ENCODE assay signal across 2 cellular contexts in the genomic region with DNA sequence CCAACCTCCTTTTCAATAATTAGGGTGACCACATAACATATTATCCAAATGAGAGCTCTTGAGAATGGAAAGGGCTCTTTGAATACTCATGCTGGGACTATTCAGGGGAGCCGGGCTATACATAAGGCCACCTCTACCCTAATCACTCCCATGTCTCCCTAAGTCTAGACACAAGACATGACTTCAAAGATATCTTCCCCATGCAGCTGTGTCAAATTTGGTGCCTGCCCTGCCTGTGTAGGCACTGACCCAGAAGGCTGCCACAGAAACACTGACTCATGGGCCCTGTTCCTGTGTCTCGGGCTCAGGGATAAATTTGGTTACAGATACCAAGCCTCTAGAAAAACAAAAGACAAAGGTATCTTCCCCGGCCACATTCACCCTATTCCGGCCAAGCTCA.
A peak's percentile ranks its signal among the peaks of the same experiment; 100 is the strongest.
TF ChIP-seq lines count a peak whose summit lies in the region.

No MANE protein-coding gene starts in this region.

TF ChIP-seq in IMR-90, 13 proteins besides CTCF, POLR2A, EP300 and RAD21 (continued from another document):
- TF ChIP-seq, protein P1, sequence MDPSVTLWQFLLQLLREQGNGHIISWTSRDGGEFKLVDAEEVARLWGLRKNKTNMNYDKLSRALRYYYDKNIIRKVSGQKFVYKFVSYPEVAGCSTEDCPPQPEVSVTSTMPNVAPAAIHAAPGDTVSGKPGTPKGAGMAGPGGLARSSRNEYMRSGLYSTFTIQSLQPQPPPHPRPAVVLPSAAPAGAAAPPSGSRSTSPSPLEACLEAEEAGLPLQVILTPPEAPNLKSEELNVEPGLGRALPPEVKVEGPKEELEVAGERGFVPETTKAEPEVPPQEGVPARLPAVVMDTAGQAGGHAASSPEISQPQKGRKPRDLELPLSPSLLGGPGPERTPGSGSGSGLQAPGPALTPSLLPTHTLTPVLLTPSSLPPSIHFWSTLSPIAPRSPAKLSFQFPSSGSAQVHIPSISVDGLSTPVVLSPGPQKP (IDR thresholded peaks at IDR 0.05; ENCODE audit: borderline replicate concordance, low read depth, low read length), result no peak
- no peak for TF ChIP-seq NFE2L2 (IDR thresholded peaks at IDR 0.05; ENCODE audit: low read depth, low read length)

TF ChIP-seq in K562, 482 proteins besides CTCF, POLR2A, EP300 and RAD21 (continued from another document):
- TF ChIP-seq, protein P2, sequence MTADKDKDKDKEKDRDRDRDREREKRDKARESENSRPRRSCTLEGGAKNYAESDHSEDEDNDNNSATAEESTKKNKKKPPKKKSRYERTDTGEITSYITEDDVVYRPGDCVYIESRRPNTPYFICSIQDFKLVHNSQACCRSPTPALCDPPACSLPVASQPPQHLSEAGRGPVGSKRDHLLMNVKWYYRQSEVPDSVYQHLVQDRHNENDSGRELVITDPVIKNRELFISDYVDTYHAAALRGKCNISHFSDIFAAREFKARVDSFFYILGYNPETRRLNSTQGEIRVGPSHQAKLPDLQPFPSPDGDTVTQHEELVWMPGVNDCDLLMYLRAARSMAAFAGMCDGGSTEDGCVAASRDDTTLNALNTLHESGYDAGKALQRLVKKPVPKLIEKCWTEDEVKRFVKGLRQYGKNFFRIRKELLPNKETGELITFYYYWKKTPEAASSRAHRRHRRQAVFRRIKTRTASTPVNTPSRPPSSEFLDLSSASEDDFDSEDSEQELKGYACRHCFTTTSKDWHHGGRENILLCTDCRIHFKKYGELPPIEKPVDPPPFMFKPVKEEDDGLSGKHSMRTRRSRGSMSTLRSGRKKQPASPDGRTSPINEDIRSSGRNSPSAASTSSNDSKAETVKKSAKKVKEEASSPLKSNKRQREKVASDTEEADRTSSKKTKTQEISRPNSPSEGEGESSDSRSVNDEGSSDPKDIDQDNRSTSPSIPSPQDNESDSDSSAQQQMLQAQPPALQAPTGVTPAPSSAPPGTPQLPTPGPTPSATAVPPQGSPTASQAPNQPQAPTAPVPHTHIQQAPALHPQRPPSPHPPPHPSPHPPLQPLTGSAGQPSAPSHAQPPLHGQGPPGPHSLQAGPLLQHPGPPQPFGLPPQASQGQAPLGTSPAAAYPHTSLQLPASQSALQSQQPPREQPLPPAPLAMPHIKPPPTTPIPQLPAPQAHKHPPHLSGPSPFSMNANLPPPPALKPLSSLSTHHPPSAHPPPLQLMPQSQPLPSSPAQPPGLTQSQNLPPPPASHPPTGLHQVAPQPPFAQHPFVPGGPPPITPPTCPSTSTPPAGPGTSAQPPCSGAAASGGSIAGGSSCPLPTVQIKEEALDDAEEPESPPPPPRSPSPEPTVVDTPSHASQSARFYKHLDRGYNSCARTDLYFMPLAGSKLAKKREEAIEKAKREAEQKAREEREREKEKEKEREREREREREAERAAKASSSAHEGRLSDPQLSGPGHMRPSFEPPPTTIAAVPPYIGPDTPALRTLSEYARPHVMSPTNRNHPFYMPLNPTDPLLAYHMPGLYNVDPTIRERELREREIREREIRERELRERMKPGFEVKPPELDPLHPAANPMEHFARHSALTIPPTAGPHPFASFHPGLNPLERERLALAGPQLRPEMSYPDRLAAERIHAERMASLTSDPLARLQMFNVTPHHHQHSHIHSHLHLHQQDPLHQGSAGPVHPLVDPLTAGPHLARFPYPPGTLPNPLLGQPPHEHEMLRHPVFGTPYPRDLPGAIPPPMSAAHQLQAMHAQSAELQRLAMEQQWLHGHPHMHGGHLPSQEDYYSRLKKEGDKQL (CRISPR knock-in tag; IDR thresholded peaks at IDR 0.05; ENCODE audit: borderline replicate concordance), result no peak
- TF ChIP-seq LCOR (CRISPR knock-in tag; IDR thresholded peaks at IDR 0.05) (peak; percentile 38; the same call in 1 of the 2 replicates), RFX1 (IDR thresholded peaks at IDR 0.05) (no peak), JUND (IDR thresholded peaks at IDR 0.05; ENCODE audit: borderline replicate concordance, low read depth, low read length) (no peak), JUND (tag; IDR thresholded peaks at IDR 0.05; ENCODE audit: borderline replicate concordance, low read depth, low read length) (no peak), CBX5 (IDR thresholded peaks at IDR 0.05; ENCODE audit: borderline replicate concordance, low read depth) (no peak), HDAC2 (IDR thresholded peaks at IDR 0.05) (no peak), NCOR1 (IDR thresholded peaks at IDR 0.05) (peak; percentile 71), SMAD4 (CRISPR knock-in tag; conservative IDR thresholded peaks at IDR 0.05) (peak; percentile 97), ELF1 (tag; IDR thresholded peaks at IDR 0.05) (no peak), JUN (IDR thresholded peaks at IDR 0.05; ENCODE audit: borderline replicate concordance, low read depth, low read length) (no peak), JUN (CRISPR knock-in tag; IDR thresholded peaks at IDR 0.05; ENCODE audit: borderline replicate concordance) (no peak), NCOA4 (IDR thresholded peaks at IDR 0.05; ENCODE audit: partially characterized antibody) (no peak), ZNF232 (CRISPR knock-in tag; IDR thresholded peaks at IDR 0.05) (no peak), MAFK (IDR thresholded peaks at IDR 0.05; ENCODE audit: low read length) (no peak), CBFA2T2 (conservative IDR thresholded peaks at IDR 0.05) (peak; percentile 66), CBFA2T3 (IDR thresholded peaks at IDR 0.05) (peak; percentile 76), TAL1 (IDR thresholded peaks at IDR 0.05) (peak; percentile 57), ZNF217 (CRISPR knock-in tag; IDR thresholded peaks at IDR 0.05) (no peak), ZKSCAN8 (CRISPR knock-in tag; IDR thresholded peaks at IDR 0.05) (no peak; the same call in 1 of the 2 replicates), FOSL1 (tag; conservative IDR thresholded peaks at IDR 0.05) (peak; percentile 40; the same call in 1 of the 2 replicates), TEAD4 (IDR thresholded peaks at IDR 0.05; ENCODE audit: low read length) (peak; percentile 52; the same call in 1 of the 2 replicates), TEAD4 (CRISPR knock-in tag; IDR thresholded peaks at IDR 0.05; ENCODE audit: borderline replicate concordance) (no peak), NFIC (IDR thresholded peaks at IDR 0.05) (peak; percentile 26; the same call in 1 of the 2 replicates), MAZ (CRISPR knock-in tag; conservative IDR thresholded peaks at IDR 0.05 in 1 of 2, IDR thresholded peaks at IDR 0.05 in 1 of 2) (no peak), PRMT5 (CRISPR knock-in tag; IDR thresholded peaks at IDR 0.05) (no peak), ZNF584 (CRISPR knock-in tag; IDR thresholded peaks at IDR 0.05; ENCODE audit: low read depth) (no peak), PRPF4 (IDR thresholded peaks at IDR 0.05; ENCODE audit: insufficient read depth, low read depth, low read length, poor library complexity, severe bottlenecking) (no peak), ARID1B (IDR thresholded peaks at IDR 0.05) (peak; percentile 62)
- TF ChIP-seq, protein P3, sequence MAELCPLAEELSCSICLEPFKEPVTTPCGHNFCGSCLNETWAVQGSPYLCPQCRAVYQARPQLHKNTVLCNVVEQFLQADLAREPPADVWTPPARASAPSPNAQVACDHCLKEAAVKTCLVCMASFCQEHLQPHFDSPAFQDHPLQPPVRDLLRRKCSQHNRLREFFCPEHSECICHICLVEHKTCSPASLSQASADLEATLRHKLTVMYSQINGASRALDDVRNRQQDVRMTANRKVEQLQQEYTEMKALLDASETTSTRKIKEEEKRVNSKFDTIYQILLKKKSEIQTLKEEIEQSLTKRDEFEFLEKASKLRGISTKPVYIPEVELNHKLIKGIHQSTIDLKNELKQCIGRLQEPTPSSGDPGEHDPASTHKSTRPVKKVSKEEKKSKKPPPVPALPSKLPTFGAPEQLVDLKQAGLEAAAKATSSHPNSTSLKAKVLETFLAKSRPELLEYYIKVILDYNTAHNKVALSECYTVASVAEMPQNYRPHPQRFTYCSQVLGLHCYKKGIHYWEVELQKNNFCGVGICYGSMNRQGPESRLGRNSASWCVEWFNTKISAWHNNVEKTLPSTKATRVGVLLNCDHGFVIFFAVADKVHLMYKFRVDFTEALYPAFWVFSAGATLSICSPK (IDR thresholded peaks at IDR 0.05; ENCODE audit: borderline replicate concordance), result no peak
- TF ChIP-seq, protein P4, sequence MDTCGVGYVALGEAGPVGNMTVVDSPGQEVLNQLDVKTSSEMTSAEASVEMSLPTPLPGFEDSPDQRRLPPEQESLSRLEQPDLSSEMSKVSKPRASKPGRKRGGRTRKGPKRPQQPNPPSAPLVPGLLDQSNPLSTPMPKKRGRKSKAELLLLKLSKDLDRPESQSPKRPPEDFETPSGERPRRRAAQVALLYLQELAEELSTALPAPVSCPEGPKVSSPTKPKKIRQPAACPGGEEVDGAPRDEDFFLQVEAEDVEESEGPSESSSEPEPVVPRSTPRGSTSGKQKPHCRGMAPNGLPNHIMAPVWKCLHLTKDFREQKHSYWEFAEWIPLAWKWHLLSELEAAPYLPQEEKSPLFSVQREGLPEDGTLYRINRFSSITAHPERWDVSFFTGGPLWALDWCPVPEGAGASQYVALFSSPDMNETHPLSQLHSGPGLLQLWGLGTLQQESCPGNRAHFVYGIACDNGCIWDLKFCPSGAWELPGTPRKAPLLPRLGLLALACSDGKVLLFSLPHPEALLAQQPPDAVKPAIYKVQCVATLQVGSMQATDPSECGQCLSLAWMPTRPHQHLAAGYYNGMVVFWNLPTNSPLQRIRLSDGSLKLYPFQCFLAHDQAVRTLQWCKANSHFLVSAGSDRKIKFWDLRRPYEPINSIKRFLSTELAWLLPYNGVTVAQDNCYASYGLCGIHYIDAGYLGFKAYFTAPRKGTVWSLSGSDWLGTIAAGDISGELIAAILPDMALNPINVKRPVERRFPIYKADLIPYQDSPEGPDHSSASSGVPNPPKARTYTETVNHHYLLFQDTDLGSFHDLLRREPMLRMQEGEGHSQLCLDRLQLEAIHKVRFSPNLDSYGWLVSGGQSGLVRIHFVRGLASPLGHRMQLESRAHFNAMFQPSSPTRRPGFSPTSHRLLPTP (IDR thresholded peaks at IDR 0.05; ENCODE audit: borderline replicate concordance, extremely low read depth, insufficient read length), result no peak
- TF ChIP-seq, protein P5, sequence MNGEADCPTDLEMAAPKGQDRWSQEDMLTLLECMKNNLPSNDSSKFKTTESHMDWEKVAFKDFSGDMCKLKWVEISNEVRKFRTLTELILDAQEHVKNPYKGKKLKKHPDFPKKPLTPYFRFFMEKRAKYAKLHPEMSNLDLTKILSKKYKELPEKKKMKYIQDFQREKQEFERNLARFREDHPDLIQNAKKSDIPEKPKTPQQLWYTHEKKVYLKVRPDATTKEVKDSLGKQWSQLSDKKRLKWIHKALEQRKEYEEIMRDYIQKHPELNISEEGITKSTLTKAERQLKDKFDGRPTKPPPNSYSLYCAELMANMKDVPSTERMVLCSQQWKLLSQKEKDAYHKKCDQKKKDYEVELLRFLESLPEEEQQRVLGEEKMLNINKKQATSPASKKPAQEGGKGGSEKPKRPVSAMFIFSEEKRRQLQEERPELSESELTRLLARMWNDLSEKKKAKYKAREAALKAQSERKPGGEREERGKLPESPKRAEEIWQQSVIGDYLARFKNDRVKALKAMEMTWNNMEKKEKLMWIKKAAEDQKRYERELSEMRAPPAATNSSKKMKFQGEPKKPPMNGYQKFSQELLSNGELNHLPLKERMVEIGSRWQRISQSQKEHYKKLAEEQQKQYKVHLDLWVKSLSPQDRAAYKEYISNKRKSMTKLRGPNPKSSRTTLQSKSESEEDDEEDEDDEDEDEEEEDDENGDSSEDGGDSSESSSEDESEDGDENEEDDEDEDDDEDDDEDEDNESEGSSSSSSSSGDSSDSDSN (IDR thresholded peaks at IDR 0.05; ENCODE audit: borderline replicate concordance in 1 of 2, low read depth in 2 of 2, low read length in 2 of 2), result no peak
- TF ChIP-seq, protein P6, sequence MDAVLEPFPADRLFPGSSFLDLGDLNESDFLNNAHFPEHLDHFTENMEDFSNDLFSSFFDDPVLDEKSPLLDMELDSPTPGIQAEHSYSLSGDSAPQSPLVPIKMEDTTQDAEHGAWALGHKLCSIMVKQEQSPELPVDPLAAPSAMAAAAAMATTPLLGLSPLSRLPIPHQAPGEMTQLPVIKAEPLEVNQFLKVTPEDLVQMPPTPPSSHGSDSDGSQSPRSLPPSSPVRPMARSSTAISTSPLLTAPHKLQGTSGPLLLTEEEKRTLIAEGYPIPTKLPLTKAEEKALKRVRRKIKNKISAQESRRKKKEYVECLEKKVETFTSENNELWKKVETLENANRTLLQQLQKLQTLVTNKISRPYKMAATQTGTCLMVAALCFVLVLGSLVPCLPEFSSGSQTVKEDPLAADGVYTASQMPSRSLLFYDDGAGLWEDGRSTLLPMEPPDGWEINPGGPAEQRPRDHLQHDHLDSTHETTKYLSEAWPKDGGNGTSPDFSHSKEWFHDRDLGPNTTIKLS (IDR thresholded peaks at IDR 0.05; ENCODE audit: borderline replicate concordance, low read depth), result no peak
- TF ChIP-seq, protein P7, sequence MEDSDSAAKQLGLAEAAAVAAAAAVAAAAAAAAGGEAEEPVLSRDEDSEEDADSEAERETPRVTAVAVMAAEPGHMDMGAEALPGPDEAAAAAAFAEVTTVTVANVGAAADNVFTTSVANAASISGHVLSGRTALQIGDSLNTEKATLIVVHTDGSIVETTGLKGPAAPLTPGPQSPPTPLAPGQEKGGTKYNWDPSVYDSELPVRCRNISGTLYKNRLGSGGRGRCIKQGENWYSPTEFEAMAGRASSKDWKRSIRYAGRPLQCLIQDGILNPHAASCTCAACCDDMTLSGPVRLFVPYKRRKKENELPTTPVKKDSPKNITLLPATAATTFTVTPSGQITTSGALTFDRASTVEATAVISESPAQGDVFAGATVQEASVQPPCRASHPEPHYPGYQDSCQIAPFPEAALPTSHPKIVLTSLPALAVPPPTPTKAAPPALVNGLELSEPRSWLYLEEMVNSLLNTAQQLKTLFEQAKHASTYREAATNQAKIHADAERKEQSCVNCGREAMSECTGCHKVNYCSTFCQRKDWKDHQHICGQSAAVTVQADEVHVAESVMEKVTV (CRISPR knock-in tag; IDR thresholded peaks at IDR 0.05), result no peak
- TF ChIP-seq, protein P8, sequence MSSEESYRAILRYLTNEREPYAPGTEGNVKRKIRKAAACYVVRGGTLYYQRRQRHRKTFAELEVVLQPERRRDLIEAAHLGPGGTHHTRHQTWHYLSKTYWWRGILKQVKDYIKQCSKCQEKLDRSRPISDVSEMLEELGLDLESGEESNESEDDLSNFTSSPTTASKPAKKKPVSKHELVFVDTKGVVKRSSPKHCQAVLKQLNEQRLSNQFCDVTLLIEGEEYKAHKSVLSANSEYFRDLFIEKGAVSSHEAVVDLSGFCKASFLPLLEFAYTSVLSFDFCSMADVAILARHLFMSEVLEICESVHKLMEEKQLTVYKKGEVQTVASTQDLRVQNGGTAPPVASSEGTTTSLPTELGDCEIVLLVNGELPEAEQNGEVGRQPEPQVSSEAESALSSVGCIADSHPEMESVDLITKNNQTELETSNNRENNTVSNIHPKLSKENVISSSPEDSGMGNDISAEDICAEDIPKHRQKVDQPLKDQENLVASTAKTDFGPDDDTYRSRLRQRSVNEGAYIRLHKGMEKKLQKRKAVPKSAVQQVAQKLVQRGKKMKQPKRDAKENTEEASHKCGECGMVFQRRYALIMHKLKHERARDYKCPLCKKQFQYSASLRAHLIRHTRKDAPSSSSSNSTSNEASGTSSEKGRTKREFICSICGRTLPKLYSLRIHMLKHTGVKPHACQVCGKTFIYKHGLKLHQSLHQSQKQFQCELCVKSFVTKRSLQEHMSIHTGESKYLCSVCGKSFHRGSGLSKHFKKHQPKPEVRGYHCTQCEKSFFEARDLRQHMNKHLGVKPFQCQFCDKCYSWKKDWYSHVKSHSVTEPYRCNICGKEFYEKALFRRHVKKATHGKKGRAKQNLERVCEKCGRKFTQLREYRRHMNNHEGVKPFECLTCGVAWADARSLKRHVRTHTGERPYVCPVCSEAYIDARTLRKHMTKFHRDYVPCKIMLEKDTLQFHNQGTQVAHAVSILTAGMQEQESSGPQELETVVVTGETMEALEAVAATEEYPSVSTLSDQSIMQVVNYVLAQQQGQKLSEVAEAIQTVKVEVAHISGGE (CRISPR knock-in tag; IDR thresholded peaks at IDR 0.05), result no peak
